2 cellular contexts compared by ENCODE assay signal in the genomic region with DNA sequence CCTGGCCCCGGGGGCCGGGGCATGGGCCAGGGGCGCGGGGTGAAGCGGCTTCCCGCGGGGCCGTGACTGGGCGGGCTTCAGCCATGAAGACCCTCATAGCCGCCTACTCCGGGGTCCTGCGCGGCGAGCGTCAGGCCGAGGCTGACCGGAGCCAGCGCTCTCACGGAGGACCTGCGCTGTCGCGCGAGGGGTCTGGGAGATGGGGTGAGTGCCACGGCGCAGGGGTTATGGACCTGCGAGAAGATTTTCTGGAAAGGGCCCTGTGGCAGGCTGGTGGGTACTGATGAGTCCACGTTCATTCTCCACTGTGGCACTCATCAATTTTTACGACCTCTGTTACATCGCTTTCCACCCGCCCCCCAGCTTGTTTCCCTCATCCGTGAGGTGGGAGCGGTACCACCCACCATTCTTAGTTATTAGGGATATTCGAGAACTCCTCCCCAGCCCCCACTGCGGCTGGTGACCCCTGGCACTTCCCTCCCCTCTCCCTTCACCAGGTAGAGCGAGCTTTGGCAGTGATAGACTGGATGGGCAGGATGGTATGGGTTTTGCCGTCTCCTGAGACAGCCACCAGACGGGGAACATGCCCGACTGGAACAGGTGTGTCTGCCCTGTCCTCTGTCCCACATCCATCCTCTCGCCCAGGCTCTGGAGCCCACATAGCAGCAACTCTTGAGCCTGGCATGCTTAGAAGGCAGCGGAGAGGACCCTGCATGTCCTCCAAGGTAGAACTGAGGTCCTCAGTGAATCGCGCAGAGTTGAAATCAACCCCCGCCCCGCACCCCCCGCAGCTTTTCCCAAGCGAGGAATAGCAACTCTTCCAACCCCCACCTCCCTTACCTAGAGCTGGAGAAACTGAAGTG.
TF ChIP-seq lines count a peak whose summit lies in the region.

No MANE protein-coding gene starts in this region.

TF ChIP-seq in SK-N-SH, 30 proteins besides CTCF, POLR2A, EP300 and RAD21 (continued from another document):
- TF ChIP-seq SMC3 (IDR thresholded peaks at IDR 0.05; ENCODE audit: low read depth, low read length) (no peak), ELF1 (IDR thresholded peaks at IDR 0.05) (no peak), GATA2 (CRISPR knock-in tag; IDR thresholded peaks at IDR 0.05) (no peak), NFIC (IDR thresholded peaks at IDR 0.05; ENCODE audit: borderline replicate concordance) (no peak), RXRA (IDR thresholded peaks at IDR 0.05; ENCODE audit: borderline replicate concordance, low read depth) (no peak), MEF2A (IDR thresholded peaks at IDR 0.05; ENCODE audit: borderline replicate concordance, low read depth) (no peak), TAF1 (IDR thresholded peaks at IDR 0.05; ENCODE audit: borderline replicate concordance, low read depth, low read length) (no peak)
- TF ChIP-seq, protein P1, sequence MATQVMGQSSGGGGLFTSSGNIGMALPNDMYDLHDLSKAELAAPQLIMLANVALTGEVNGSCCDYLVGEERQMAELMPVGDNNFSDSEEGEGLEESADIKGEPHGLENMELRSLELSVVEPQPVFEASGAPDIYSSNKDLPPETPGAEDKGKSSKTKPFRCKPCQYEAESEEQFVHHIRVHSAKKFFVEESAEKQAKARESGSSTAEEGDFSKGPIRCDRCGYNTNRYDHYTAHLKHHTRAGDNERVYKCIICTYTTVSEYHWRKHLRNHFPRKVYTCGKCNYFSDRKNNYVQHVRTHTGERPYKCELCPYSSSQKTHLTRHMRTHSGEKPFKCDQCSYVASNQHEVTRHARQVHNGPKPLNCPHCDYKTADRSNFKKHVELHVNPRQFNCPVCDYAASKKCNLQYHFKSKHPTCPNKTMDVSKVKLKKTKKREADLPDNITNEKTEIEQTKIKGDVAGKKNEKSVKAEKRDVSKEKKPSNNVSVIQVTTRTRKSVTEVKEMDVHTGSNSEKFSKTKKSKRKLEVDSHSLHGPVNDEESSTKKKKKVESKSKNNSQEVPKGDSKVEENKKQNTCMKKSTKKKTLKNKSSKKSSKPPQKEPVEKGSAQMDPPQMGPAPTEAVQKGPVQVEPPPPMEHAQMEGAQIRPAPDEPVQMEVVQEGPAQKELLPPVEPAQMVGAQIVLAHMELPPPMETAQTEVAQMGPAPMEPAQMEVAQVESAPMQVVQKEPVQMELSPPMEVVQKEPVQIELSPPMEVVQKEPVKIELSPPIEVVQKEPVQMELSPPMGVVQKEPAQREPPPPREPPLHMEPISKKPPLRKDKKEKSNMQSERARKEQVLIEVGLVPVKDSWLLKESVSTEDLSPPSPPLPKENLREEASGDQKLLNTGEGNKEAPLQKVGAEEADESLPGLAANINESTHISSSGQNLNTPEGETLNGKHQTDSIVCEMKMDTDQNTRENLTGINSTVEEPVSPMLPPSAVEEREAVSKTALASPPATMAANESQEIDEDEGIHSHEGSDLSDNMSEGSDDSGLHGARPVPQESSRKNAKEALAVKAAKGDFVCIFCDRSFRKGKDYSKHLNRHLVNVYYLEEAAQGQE (IDR thresholded peaks at IDR 0.05; ENCODE audit: low read depth, low read length) = no peak
- TF ChIP-seq, protein P2, sequence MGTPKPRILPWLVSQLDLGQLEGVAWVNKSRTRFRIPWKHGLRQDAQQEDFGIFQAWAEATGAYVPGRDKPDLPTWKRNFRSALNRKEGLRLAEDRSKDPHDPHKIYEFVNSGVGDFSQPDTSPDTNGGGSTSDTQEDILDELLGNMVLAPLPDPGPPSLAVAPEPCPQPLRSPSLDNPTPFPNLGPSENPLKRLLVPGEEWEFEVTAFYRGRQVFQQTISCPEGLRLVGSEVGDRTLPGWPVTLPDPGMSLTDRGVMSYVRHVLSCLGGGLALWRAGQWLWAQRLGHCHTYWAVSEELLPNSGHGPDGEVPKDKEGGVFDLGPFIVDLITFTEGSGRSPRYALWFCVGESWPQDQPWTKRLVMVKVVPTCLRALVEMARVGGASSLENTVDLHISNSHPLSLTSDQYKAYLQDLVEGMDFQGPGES (IDR thresholded peaks at IDR 0.05; ENCODE audit: low read depth, low read length) = no peak

TF ChIP-seq in SK-N-SH treated with all-trans-retinoic acid at 6 μM for 48 hours, 23 proteins besides CTCF, POLR2A, EP300 and RAD21 (continued from another document):
- TF ChIP-seq, protein P3, sequence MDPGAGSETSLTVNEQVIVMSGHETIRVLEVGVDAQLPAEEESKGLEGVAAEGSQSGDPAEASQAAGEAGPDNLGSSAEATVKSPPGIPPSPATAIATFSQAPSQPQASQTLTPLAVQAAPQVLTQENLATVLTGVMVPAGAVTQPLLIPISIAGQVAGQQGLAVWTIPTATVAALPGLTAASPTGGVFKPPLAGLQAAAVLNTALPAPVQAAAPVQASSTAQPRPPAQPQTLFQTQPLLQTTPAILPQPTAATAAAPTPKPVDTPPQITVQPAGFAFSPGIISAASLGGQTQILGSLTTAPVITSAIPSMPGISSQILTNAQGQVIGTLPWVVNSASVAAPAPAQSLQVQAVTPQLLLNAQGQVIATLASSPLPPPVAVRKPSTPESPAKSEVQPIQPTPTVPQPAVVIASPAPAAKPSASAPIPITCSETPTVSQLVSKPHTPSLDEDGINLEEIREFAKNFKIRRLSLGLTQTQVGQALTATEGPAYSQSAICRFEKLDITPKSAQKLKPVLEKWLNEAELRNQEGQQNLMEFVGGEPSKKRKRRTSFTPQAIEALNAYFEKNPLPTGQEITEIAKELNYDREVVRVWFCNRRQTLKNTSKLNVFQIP (CRISPR knock-in tag; IDR thresholded peaks at IDR 0.05; ENCODE audit: borderline replicate concordance, low read depth) = no peak
- TF ChIP-seq, protein P4, sequence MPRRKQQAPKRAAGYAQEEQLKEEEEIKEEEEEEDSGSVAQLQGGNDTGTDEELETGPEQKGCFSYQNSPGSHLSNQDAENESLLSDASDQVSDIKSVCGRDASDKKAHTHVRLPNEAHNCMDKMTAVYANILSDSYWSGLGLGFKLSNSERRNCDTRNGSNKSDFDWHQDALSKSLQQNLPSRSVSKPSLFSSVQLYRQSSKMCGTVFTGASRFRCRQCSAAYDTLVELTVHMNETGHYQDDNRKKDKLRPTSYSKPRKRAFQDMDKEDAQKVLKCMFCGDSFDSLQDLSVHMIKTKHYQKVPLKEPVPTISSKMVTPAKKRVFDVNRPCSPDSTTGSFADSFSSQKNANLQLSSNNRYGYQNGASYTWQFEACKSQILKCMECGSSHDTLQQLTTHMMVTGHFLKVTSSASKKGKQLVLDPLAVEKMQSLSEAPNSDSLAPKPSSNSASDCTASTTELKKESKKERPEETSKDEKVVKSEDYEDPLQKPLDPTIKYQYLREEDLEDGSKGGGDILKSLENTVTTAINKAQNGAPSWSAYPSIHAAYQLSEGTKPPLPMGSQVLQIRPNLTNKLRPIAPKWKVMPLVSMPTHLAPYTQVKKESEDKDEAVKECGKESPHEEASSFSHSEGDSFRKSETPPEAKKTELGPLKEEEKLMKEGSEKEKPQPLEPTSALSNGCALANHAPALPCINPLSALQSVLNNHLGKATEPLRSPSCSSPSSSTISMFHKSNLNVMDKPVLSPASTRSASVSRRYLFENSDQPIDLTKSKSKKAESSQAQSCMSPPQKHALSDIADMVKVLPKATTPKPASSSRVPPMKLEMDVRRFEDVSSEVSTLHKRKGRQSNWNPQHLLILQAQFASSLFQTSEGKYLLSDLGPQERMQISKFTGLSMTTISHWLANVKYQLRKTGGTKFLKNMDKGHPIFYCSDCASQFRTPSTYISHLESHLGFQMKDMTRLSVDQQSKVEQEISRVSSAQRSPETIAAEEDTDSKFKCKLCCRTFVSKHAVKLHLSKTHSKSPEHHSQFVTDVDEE (CRISPR knock-in tag; IDR thresholded peaks at IDR 0.05) = no peak
- no peak for TF ChIP-seq TOX (CRISPR knock-in tag; IDR thresholded peaks at IDR 0.05; ENCODE audit: borderline replicate concordance)
- no peak for TF ChIP-seq ZFP30 (CRISPR knock-in tag; IDR thresholded peaks at IDR 0.05)
- no peak for TF ChIP-seq TCF4 (CRISPR knock-in tag; IDR thresholded peaks at IDR 0.05; ENCODE audit: borderline replicate concordance)
- TF ChIP-seq, protein P5, sequence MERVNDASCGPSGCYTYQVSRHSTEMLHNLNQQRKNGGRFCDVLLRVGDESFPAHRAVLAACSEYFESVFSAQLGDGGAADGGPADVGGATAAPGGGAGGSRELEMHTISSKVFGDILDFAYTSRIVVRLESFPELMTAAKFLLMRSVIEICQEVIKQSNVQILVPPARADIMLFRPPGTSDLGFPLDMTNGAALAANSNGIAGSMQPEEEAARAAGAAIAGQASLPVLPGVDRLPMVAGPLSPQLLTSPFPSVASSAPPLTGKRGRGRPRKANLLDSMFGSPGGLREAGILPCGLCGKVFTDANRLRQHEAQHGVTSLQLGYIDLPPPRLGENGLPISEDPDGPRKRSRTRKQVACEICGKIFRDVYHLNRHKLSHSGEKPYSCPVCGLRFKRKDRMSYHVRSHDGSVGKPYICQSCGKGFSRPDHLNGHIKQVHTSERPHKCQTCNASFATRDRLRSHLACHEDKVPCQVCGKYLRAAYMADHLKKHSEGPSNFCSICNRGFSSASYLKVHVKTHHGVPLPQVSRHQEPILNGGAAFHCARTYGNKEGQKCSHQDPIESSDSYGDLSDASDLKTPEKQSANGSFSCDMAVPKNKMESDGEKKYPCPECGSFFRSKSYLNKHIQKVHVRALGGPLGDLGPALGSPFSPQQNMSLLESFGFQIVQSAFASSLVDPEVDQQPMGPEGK (CRISPR knock-in tag; IDR thresholded peaks at IDR 0.05; ENCODE audit: borderline replicate concordance) = no peak
- no peak for TF ChIP-seq CSDC2 (CRISPR knock-in tag; IDR thresholded peaks at IDR 0.05)
- TF ChIP-seq, protein P6, sequence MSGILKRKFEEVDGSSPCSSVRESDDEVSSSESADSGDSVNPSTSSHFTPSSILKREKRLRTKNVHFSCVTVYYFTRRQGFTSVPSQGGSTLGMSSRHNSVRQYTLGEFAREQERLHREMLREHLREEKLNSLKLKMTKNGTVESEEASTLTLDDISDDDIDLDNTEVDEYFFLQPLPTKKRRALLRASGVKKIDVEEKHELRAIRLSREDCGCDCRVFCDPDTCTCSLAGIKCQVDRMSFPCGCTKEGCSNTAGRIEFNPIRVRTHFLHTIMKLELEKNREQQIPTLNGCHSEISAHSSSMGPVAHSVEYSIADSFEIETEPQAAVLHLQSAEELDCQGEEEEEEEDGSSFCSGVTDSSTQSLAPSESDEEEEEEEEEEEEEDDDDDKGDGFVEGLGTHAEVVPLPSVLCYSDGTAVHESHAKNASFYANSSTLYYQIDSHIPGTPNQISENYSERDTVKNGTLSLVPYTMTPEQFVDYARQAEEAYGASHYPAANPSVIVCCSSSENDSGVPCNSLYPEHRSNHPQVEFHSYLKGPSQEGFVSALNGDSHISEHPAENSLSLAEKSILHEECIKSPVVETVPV (CRISPR knock-in tag; IDR thresholded peaks at IDR 0.05) = no peak
- TF ChIP-seq PPARA (CRISPR knock-in tag; IDR thresholded peaks at IDR 0.05; ENCODE audit: borderline replicate concordance) = no peak
- TF ChIP-seq SNAI2 (CRISPR knock-in tag; IDR thresholded peaks at IDR 0.05) = no peak
- no peak for TF ChIP-seq ZNF70 (CRISPR knock-in tag; IDR thresholded peaks at IDR 0.05)
- TF ChIP-seq, protein P7, sequence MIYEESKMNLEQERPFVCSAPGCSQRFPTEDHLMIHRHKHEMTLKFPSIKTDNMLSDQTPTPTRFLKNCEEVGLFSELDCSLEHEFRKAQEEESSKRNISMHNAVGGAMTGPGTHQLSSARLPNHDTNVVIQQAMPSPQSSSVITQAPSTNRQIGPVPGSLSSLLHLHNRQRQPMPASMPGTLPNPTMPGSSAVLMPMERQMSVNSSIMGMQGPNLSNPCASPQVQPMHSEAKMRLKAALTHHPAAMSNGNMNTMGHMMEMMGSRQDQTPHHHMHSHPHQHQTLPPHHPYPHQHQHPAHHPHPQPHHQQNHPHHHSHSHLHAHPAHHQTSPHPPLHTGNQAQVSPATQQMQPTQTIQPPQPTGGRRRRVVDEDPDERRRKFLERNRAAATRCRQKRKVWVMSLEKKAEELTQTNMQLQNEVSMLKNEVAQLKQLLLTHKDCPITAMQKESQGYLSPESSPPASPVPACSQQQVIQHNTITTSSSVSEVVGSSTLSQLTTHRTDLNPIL (CRISPR knock-in tag; IDR thresholded peaks at IDR 0.05; ENCODE audit: low read depth) = no peak
- no peak for TF ChIP-seq ZFP3 (CRISPR knock-in tag; IDR thresholded peaks at IDR 0.05)
- no peak for TF ChIP-seq ZNF565 (CRISPR knock-in tag; conservative IDR thresholded peaks at IDR 0.05; ENCODE audit: low read depth)
- no peak for TF ChIP-seq GLIS3 (CRISPR knock-in tag; IDR thresholded peaks at IDR 0.05)
